In genomic region chrX:147890766-147891165, GRCh38 we compare ENCODE assay signal across 13 cellular contexts. TPM values are rescaled to one million over a fixed set of nuclear protein-coding genes. Genes with fewer than 3 reads are reported as not detected.
DNase-seq lines count a peak whose midpoint lies in the region; ATAC-seq and TF ChIP-seq lines count a peak whose summit lies in the region.
"Had no signal": no experiment of that assay in that cellular context is flagged by ENCODE, and none has a peak within 500 bp of the region (broad histone marks: within the 10 kb centered on the region; RNA-seq: fewer than 3 reads in every experiment).

No MANE protein-coding gene starts in this region.

- ATAC-seq in GM23338: no peak
- ATAC-seq: A549 had no signal

- no peaks in the 10 kb centered on the region for H3K79me2 ChIP-seq in GM23338 (replicated peaks; ENCODE audit: insufficient read depth)

- H3K36me3 ChIP-seq in GM23338 (ENCODE audit: insufficient read depth): no peaks in the 10 kb centered on the region
- H3K36me3 ChIP-seq: BE2C had no signal

- H3K9me2 ChIP-seq in GM23338 (ENCODE audit: insufficient read depth): no peaks in the 10 kb centered on the region

- H3K27ac Mint-ChIP-seq in GM23338: no peak overlapping the region
- H3K27ac Mint-ChIP-seq: CD4-positive, alpha-beta memory T cell had no signal

- H3K27ac ChIP-seq in GM23338 (ENCODE audit: low read depth): no peak overlapping the region
- H3K27ac ChIP-seq: A549, C4-2B, GM23248 had no signal

- H3K4me3 ChIP-seq in GM23338: no peak overlapping the region
- H3K4me3 ChIP-seq: A549, GM23248 had no signal

- H2AFZ ChIP-seq in GM23338: no peak overlapping the region
- H2AFZ ChIP-seq: GM23248 had no signal

- no peaks in the 10 kb centered on the region for H3F3A ChIP-seq in GM23338 (replicated peaks; ENCODE audit: low read depth)

- H3K4me3 Mint-ChIP-seq in GM23338: no peak overlapping the region
- H3K4me3 Mint-ChIP-seq: CD4-positive, alpha-beta memory T cell had no signal

- H4K20me1 ChIP-seq in GM23338 (replicated peaks; ENCODE audit: insufficient read depth): no peaks in the 10 kb centered on the region

- H3K4me1 ChIP-seq in GM23338 (ENCODE audit: insufficient read depth): no peaks in the 10 kb centered on the region
- H3K4me1 ChIP-seq: A549, BE2C had no signal

- no peaks in the 10 kb centered on the region for H3K27me3 ChIP-seq in GM23338 (ENCODE audit: insufficient read depth)
- H3K27me3 ChIP-seq: BE2C had no signal

- H3K9me3 Mint-ChIP-seq in GM23338: no peaks in the 10 kb centered on the region

- H3K36me3 Mint-ChIP-seq in GM23338 (ENCODE audit: low read depth): no peaks in the 10 kb centered on the region
- H3K36me3 Mint-ChIP-seq: CD4-positive, alpha-beta memory T cell had no signal

- peaks cover 3% of the 10 kb centered on the region for H3K27me3 Mint-ChIP-seq in GM23338 (ENCODE audit: insufficient read depth, low read depth, poor library complexity)

- H3K4me2 ChIP-seq in GM23338: no peak overlapping the region
- H3K4me2 ChIP-seq: A549 had no signal

- no peak for TF ChIP-seq CTCF in GM23338 (conservative IDR thresholded peaks at IDR 0.05; ENCODE audit: low read depth in 2 of 2)

- H3K4me1 Mint-ChIP-seq in GM23338: peaks cover 8% of the 10 kb centered on the region; the same call in 2 of the 3 replicates

- DNase-seq in M059J (ENCODE audit: low read depth): peak; percentile 41
- DNase-seq in astrocyte of the hippocampus (ENCODE audit: low read depth, low spot score): peak; percentile 8
- peak; percentile 47 for DNase-seq in myocyte (ENCODE audit: low read depth)
- no peak for DNase-seq in NCI-H1417 (lab: John Stamatoyannopoulos, UW)
- no peak for DNase-seq in activated CD4-positive, alpha-beta T cell treated with anti-CD3 and anti-CD28 coated beads for 4 hours
- no peak for DNase-seq in GM23338 (ENCODE audit: low spot score)
- DNase-seq: BE2C; CD4-positive, alpha-beta memory T cell; DMS79; GM23248; H7 had no signal

TF ChIP-seq in GM23338, 12 proteins besides CTCF, POLR2A, EP300 and RAD21:
- TF ChIP-seq EZH2 (IDR thresholded peaks at IDR 0.05; ENCODE audit: low read depth, unreplicated experiment) (no peak), POLR2AphosphoS5 (IDR thresholded peaks at IDR 0.05; ENCODE audit: low read depth) (no peak), ZNF331 (CRISPR knock-in tag; IDR thresholded peaks at IDR 0.05; ENCODE audit: low read depth) (no peak), JUNB (IDR thresholded peaks at IDR 0.05; ENCODE audit: unreplicated experiment) (no peak)

RNA-seq across cellular contexts. Expression of gene FMR1, which starts 21.0 kb away (rescaled TPM):
- 40.0 and 60.7 TPM in 2 replicates for total RNA-seq in M059J (2014; rRNA removed; shearing (Covaris generic))
- 25.6 and 31.8 TPM in 2 replicates for total RNA-seq in myocyte
- polyA plus RNA-seq in myocyte (2012): 18.1 TPM
- total RNA-seq in GM23338 (2014; rRNA removed; shearing (Covaris generic)): 36.5 and 44.3 TPM in 2 replicates
- polyA plus RNA-seq in GM23338 (2016; fragmentation: Nextera tagmentation; extraction: Ambion mirVana): 13.0 and 17.1 TPM in 2 replicates

Comparison
In these comparisons a context has a peak if more than half of its experiments do, and no peak if none do; other contexts are left out.
1. DNase-seq: peak in M059J (single experiment), astrocyte of the hippocampus (single experiment) and myocyte (single experiment); none in NCI-H1417 (0 of 3), activated CD4-positive, alpha-beta T cell treated with anti-CD3 and anti-CD28 coated beads for 4 hours (0 of 2) and GM23338 (single experiment).